8 cellular contexts compared by ENCODE assay signal in genomic region chr2:223613017-223613950, GRCh38. TPM values are rescaled to one million over a fixed set of nuclear protein-coding genes. Genes with fewer than 3 reads are reported as not detected.
DNase-seq lines count a peak whose midpoint lies in the region; ATAC-seq and TF ChIP-seq lines count a peak whose summit lies in the region.

No MANE protein-coding gene starts in this region.

- POLR2A ChIA-PET in OCI-LY7 (lab: Charles Lee), result interaction anchor here (0.7 kb wide), 1 partner anchor 254 kb away, joined by 3 read pairs; no protein-coding TSS in a partner anchor

- H3K4me3 Mint-ChIP-seq in progenitor cell of endocrine pancreas (ENCODE audit: low read depth), result peak overlapping the region; percentile 53

- H3K79me2 ChIP-seq in OCI-LY7 (ENCODE audit: insufficient read depth, low read depth, low read length), result no peaks in the 10 kb centered on the region

- H3K36me3 ChIP-seq in OCI-LY7 (ENCODE audit: insufficient read depth, low read length), result no peaks in the 10 kb centered on the region

- H3K4me1 ChIP-seq in OCI-LY7 (ENCODE audit: insufficient read depth, low read length, poor library complexity, severe bottlenecking), result no peaks in the 10 kb centered on the region

- intact Hi-C loops in left ventricle myocardium superior (cut with micrococcal nuclease), result no loop called here
- intact Hi-C loops in OCI-LY7 (cut with micrococcal nuclease; ENCODE audit: unreplicated experiment), result no loop called here

- H3K9me3 Mint-ChIP-seq in progenitor cell of endocrine pancreas (ENCODE audit: low read depth), result no peaks in the 10 kb centered on the region

- no peaks in the 10 kb centered on the region for H4K20me1 ChIP-seq in OCI-LY7 (ENCODE audit: insufficient read depth, low read length)

- H3K36me3 Mint-ChIP-seq in progenitor cell of endocrine pancreas (ENCODE audit: insufficient read depth), result no peaks in the 10 kb centered on the region

- peak overlapping the region; percentile 57 for H3K27ac Mint-ChIP-seq in progenitor cell of endocrine pancreas

- peaks cover 5% of the 10 kb centered on the region for H3K4me1 Mint-ChIP-seq in progenitor cell of endocrine pancreas (ENCODE audit: low read depth)

- H2AFZ ChIP-seq in OCI-LY7 (ENCODE audit: low read length), result no peak overlapping the region

- DNase-seq in COR-L47 (lab: John Stamatoyannopoulos, UW), result peak; percentile 92
- DNase-seq in NCI-H1436 (lab: John Stamatoyannopoulos, UW), result peak; percentile 82
- DNase-seq in left ventricle myocardium superior, result peak; percentile 77
- peak; percentile 24 for DNase-seq in progenitor cell of endocrine pancreas (ENCODE audit: low spot score, unreplicated experiment)
- no peak for DNase-seq in GF-D8 (lab: John Stamatoyannopoulos, UW)
- DNase-seq in GM13977 (ENCODE audit: low spot score), result no peak
- no peak for DNase-seq in OCI-LY7 (ENCODE audit: low spot score)

- no peaks in the 10 kb centered on the region for H3K9me2 ChIP-seq in OCI-LY7 (ENCODE audit: insufficient read depth, low read length)

- CTCF ChIA-PET in OCI-LY7 (lab: Charles Lee; ENCODE audit: unreplicated experiment), result no interaction called here

- peaks cover 46% of the 10 kb centered on the region for H3K27me3 Mint-ChIP-seq in progenitor cell of endocrine pancreas

- peak; percentile 98 for ATAC-seq in left ventricle myocardium superior

- H3K27ac ChIP-seq in angular gyrus (ENCODE audit: low read depth, low read length) (peak overlapping the region; percentile 94), OCI-LY7 (ENCODE audit: low read depth, low read length, poor library complexity, severe bottlenecking) (no peak overlapping the region)

- H3K9me3 ChIP-seq in OCI-LY7 (ENCODE audit: low read length), result no peaks in the 10 kb centered on the region

- no TSS peak for BruUV-seq in OCI-LY7 (replicated peaks; lab: Mats Ljungman, UMichigan)

- TF ChIP-seq CTCF in progenitor cell of endocrine pancreas (IDR thresholded peaks at IDR 0.05; ENCODE audit: unreplicated experiment) (no peak), GM13977 (IDR thresholded peaks at IDR 0.05; ENCODE audit: extremely low read depth, insufficient read depth, missing control alignments) (no peak), OCI-LY7 (conservative IDR thresholded peaks at IDR 0.05; ENCODE audit: low read length) (no peak)

- no peak overlapping the region for H3K4me3 ChIP-seq in OCI-LY7 (ENCODE audit: low read depth, low read length, poor library complexity, severe bottlenecking)

- H3K4me2 ChIP-seq in OCI-LY7 (ENCODE audit: low read length), result no peak overlapping the region

- in situ Hi-C loops in GM13977 (cut with MboI; ENCODE audit: low pct_unique_long_range_greater_than_20kb, low sequenced_read_pairs, unreplicated experiment), result no loop called here

RNA-seq across cellular contexts. Expression of gene SCG2, which starts 11.1 kb away (rescaled TPM):
- total RNA-seq in left ventricle myocardium superior (not detected), progenitor cell of endocrine pancreas (154 and 163 TPM in 2 replicates), OCI-LY7 (2022) (not detected in 2 replicates)
- total RNA-seq in OCI-LY7 (2014; rRNA removed; shearing (Covaris generic)), result 0.06 and 0.26 TPM in 2 replicates

Comparison
In these comparisons a context has a peak if more than half of its experiments do, and no peak if none do; other contexts are left out.
1. DNase-seq: peak in COR-L47 (single experiment), NCI-H1436 (single experiment), left ventricle myocardium superior (single experiment) and progenitor cell of endocrine pancreas (single experiment); none in GF-D8 (single experiment), GM13977 (single experiment) and OCI-LY7 (single experiment).
2. RNA of gene SCG2, which starts 11.1 kb away (total RNA-seq): 154 to 163 TPM in progenitor cell of endocrine pancreas; 0.06 to 0.26 TPM in OCI-LY7 and not detected in left ventricle myocardium superior (single experiment); every median in the first group is over 100 times any median in the second.